9 cellular contexts compared by ENCODE assay signal in the genomic region with DNA sequence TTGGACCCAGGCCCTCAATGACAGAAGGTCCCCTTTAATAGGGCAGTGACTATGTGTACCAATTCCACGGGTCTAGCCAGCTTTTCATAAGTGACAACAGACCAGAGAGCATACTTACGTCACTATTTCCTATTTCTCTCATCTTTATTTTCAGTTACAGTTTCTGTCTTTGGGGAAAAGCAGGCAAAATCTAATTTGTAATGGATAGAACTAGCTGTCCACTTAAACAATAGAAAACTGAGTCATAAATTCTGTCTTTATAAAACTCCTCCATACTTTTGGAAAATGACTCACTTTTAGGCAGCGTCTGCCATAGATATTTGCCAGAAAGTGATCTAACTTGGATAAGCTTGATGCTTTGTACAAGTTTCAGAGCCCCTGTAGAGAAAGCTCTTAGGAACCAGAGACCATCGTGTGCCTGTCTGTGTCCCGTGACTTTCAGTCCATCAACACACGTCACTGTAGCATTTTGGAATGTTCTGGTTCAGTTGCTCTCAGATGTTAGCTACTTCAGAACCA.
A peak's percentile ranks its signal among the peaks of the same experiment; 100 is the strongest.
DNase-seq lines count a peak whose midpoint lies in the region; ATAC-seq and TF ChIP-seq lines count a peak whose summit lies in the region.
"Had no signal": no experiment of that assay in that cellular context is flagged by ENCODE, and none has a peak within 500 bp of the region (broad histone marks: within the 10 kb centered on the region; RNA-seq: fewer than 3 reads in every experiment).

No MANE protein-coding gene starts in this region.

- H3K27me3 ChIP-seq in ACC112 (ENCODE audit: insufficient read depth, low read length): peaks cover 6% of the 10 kb centered on the region
- H3K27me3 ChIP-seq: neutrophil had no signal

- intact Hi-C loops in posterior cingulate gyrus (cut with DNase I): no loop called here

- TF ChIP-seq CTCF in chondrocyte (IDR thresholded peaks at IDR 0.05): no peak

- no peak overlapping the region for H3K4me3 ChIP-seq in ACC112 (ENCODE audit: low read depth, low read length)

- no peaks in the 10 kb centered on the region for H3K27me3 Mint-ChIP-seq in chondrocyte (ENCODE audit: low read depth)
- no peaks in the 10 kb centered on the region for H3K27me3 Mint-ChIP-seq in stimulated activated naive CD8-positive, alpha-beta T cell treated with anti-CD3 and anti-CD28 coated beads, Interleukin-15, amount 100 ng/mL, for 72 hours

- no peak for DNase-seq in chondrocyte (ENCODE audit: low spot score)
- no peak for DNase-seq in stimulated activated naive CD8-positive, alpha-beta T cell treated with anti-CD3 and anti-CD28 coated beads, Interleukin-15, amount 100 ng/mL, for 72 hours
- DNase-seq in NOMO-1 treated with dmso at 0.1 percent for 144 hours (lab: John Stamatoyannopoulos, UW; ENCODE audit: unreplicated experiment): no peak
- DNase-seq in posterior cingulate gyrus: no peak
- DNase-seq in HPDE6-E6E7 (ENCODE audit: extremely low spot score): no peak

- H3K27ac ChIP-seq in ACC112 (ENCODE audit: low read depth, low read length): peak overlapping the region; percentile 56
- H3K27ac ChIP-seq: neutrophil had no signal

- H3K36me3 ChIP-seq in ACC112 (ENCODE audit: insufficient read depth, low read length): no peaks in the 10 kb centered on the region
- H3K36me3 ChIP-seq: neutrophil had no signal

- no peak overlapping the region for H3K4me3 Mint-ChIP-seq in chondrocyte (ENCODE audit: unreplicated experiment)
- H3K4me3 Mint-ChIP-seq in stimulated activated naive CD8-positive, alpha-beta T cell treated with anti-CD3 and anti-CD28 coated beads, Interleukin-15, amount 100 ng/mL, for 72 hours: peak overlapping the region; percentile 28 to 51

- peaks cover 46% of the 10 kb centered on the region for H3K4me1 Mint-ChIP-seq in chondrocyte (ENCODE audit: low read depth)
- H3K4me1 Mint-ChIP-seq in stimulated activated naive CD8-positive, alpha-beta T cell treated with anti-CD3 and anti-CD28 coated beads, Interleukin-15, amount 100 ng/mL, for 72 hours: peaks cover 44% of the 10 kb centered on the region

- no peaks in the 10 kb centered on the region for H3K36me3 Mint-ChIP-seq in chondrocyte (ENCODE audit: low read depth)

- peak overlapping the region; percentile 82 for H3K27ac Mint-ChIP-seq in chondrocyte (ENCODE audit: unreplicated experiment)
- H3K27ac Mint-ChIP-seq in stimulated activated naive CD8-positive, alpha-beta T cell treated with anti-CD3 and anti-CD28 coated beads, Interleukin-15, amount 100 ng/mL, for 72 hours: peak overlapping the region; percentile 69 to 90

- ATAC-seq in GM18909 (IDR thresholded peaks at IDR 0.05; ENCODE audit: poor library complexity, unreplicated experiment): peak; percentile 90
- peak; percentile 69 for ATAC-seq in HG03342 (IDR thresholded peaks at IDR 0.05; ENCODE audit: unreplicated experiment)
- peak; percentile 95 for ATAC-seq in stimulated activated naive CD8-positive, alpha-beta T cell treated with anti-CD3 and anti-CD28 coated beads, Interleukin-15, amount 100 ng/mL, for 72 hours

- peaks cover 2% of the 10 kb centered on the region for H3K9me3 Mint-ChIP-seq in chondrocyte (ENCODE audit: low read depth)
- no peaks in the 10 kb centered on the region for H3K9me3 Mint-ChIP-seq in stimulated activated naive CD8-positive, alpha-beta T cell treated with anti-CD3 and anti-CD28 coated beads, Interleukin-15, amount 100 ng/mL, for 72 hours

- H3K79me2 ChIP-seq in ACC112 (ENCODE audit: control insufficient read depth, insufficient read depth, low read length, unreplicated experiment): no peaks in the 10 kb centered on the region

- H2AFZ ChIP-seq in ACC112 (ENCODE audit: low read length, unreplicated experiment): no peak overlapping the region

- H3K4me1 ChIP-seq in ACC112 (ENCODE audit: control insufficient read depth, insufficient read depth, low read length, unreplicated experiment): no peaks in the 10 kb centered on the region
